7 cellular contexts compared by ENCODE assay signal in genomic region chr17:77426676-77427386, GRCh38.
DNase-seq lines count a peak whose midpoint lies in the region; ATAC-seq and TF ChIP-seq lines count a peak whose summit lies in the region.

No MANE protein-coding gene starts in this region.

- WGBS in lung, 2 donors: 78 to 79% methylated on average over 11 of the region's 11 CpGs
- WGBS in testis, 2 donors: 76 to 83% methylated on average over 10 to 11 of the region's 11 CpGs

- H3K4me1 ChIP-seq in OCI-LY7 (ENCODE audit: insufficient read depth, low read length, poor library complexity, severe bottlenecking) (peaks cover 76% of the 10 kb centered on the region), ascending aorta (peaks cover 44 to 68% of the 10 kb centered on the region in 2 donors), lung (ENCODE audit: control insufficient read depth in 2 of 2, insufficient read depth in 2 of 2, low read length in 2 of 2) (peaks cover 5 to 56% of the 10 kb centered on the region in 2 donors), testis (peaks cover 87% of the 10 kb centered on the region)

- no TSS peak for BruUV-seq in OCI-LY7 (replicated peaks; lab: Mats Ljungman, UMichigan)

- H4K20me1 ChIP-seq in OCI-LY7 (ENCODE audit: insufficient read depth, low read length): no peaks in the 10 kb centered on the region

- ATAC-seq in lung (ENCODE audit: insufficient read depth, low FRiP score): no peak

- TF ChIP-seq POLR2A in testis (IDR thresholded peaks at IDR 0.05): no peak

- H3K79me2 ChIP-seq in OCI-LY7 (ENCODE audit: insufficient read depth, low read depth, low read length): no peaks in the 10 kb centered on the region; the same call in 1 of the 2 replicates

- no peak overlapping the region for H3K4me3 ChIP-seq in OCI-LY7 (ENCODE audit: low read depth, low read length, poor library complexity, severe bottlenecking)
- no peak overlapping the region for H3K4me3 ChIP-seq in ascending aorta
- no peak overlapping the region for H3K4me3 ChIP-seq in lung
- H3K4me3 ChIP-seq in testis: no peak overlapping the region

- H3K27me3 ChIP-seq in ascending aorta: no peaks in the 10 kb centered on the region
- H3K27me3 ChIP-seq in lung (ENCODE audit: control insufficient read depth, insufficient read depth): no peaks in the 10 kb centered on the region
- no peaks in the 10 kb centered on the region for H3K27me3 ChIP-seq in testis

- TF ChIP-seq CTCF in OCI-LY7 (conservative IDR thresholded peaks at IDR 0.05; ENCODE audit: low read length): no peak
- TF ChIP-seq CTCF in ascending aorta (IDR thresholded peaks at IDR 0.05): no peak
- no peak for TF ChIP-seq CTCF in lung (IDR thresholded peaks at IDR 0.05; ENCODE audit: control extremely low read depth, extremely low read depth)
- TF ChIP-seq CTCF in testis (IDR thresholded peaks at IDR 0.05): no peak
- no peak for TF ChIP-seq CTCF in GM20000 (IDR thresholded peaks at IDR 0.05; ENCODE audit: extremely low read depth, missing control alignments)

- no peak overlapping the region for H2AFZ ChIP-seq in OCI-LY7 (ENCODE audit: low read length)

- H3K9me3 ChIP-seq in OCI-LY7 (ENCODE audit: low read length) (no peaks in the 10 kb centered on the region), ascending aorta (no peaks in the 10 kb centered on the region), lung (ENCODE audit: control insufficient read depth in 2 of 2, insufficient read depth in 1 of 2, low read length in 1 of 2) (no peaks in the 10 kb centered on the region), testis (no peaks in the 10 kb centered on the region)

- DNase-seq in OCI-LY7 (ENCODE audit: low spot score) (no peak), ascending aorta (ENCODE audit: low spot score in 2 of 2) (peak in 1 of 2 donors; percentile 63), lung (ENCODE audit: low spot score) (no peak), testis (no peak), GM20000 (ENCODE audit: low spot score) (no peak), hypothalamus (lab: John Stamatoyannopoulos, UW) (no peak), EL (no peak)

- H3K27ac ChIP-seq in OCI-LY7 (ENCODE audit: low read depth, low read length, poor library complexity, severe bottlenecking) (peak overlapping the region; percentile 65), ascending aorta (peak overlapping the region; percentile 90 to 93), lung (ENCODE audit: low read depth in 1 of 2, low read length in 1 of 2) (peak overlapping the region; percentile 25 to 26), testis (peak overlapping the region; percentile 27 to 92)

- POLR2A ChIA-PET in OCI-LY7 (lab: Charles Lee): interaction anchor here (0.6 to 6.8 kb wide), 5 partner anchors 13 to 24 kb away, joined by 3 to 73 read pairs (median 3); no protein-coding TSS in a partner anchor

- H3K36me3 ChIP-seq in OCI-LY7 (ENCODE audit: insufficient read depth, low read length) (no peaks in the 10 kb centered on the region), ascending aorta (no peaks in the 10 kb centered on the region), lung (ENCODE audit: control insufficient read depth in 2 of 2, insufficient read depth in 2 of 2, low read length in 2 of 2) (no peaks in the 10 kb centered on the region), testis (ENCODE audit: low read depth, missing control alignments) (no peaks in the 10 kb centered on the region)

- no peaks in the 10 kb centered on the region for H3K9me2 ChIP-seq in OCI-LY7 (ENCODE audit: insufficient read depth, low read length)

- CTCF ChIA-PET in OCI-LY7 (lab: Charles Lee; ENCODE audit: unreplicated experiment): interaction anchor here (1.3 kb wide), 1 partner anchor 68 kb away, joined by 3 read pairs; no protein-coding TSS in a partner anchor

- intact Hi-C loops in OCI-LY7 (cut with micrococcal nuclease; ENCODE audit: unreplicated experiment): no loop called here
- intact Hi-C loops in ascending aorta (cut with DNase I): loop anchor here (2.0 to 10.0 kb wide), 2 partner anchors 104 to 308 kb away; no protein-coding TSS in a partner anchor
- intact Hi-C loops in testis (cut with DNase I; ENCODE audit: low total_unique reads): loop anchor here (5.0 kb wide), 2 partner anchors 65 to 95 kb away; no protein-coding TSS in a partner anchor

- peak overlapping the region; percentile 31; the same call in 1 of the 2 replicates for H3K4me2 ChIP-seq in OCI-LY7 (ENCODE audit: low read length)

Comparison
In these comparisons a context has a peak if more than half of its experiments do, and no peak if none do; other contexts are left out.
1. H3K27ac ChIP-seq: peak in every context shown above with its lines; median percentile 92 in ascending aorta; 65 in OCI-LY7; 60 in testis; 26 in lung.